9 cellular contexts compared by ENCODE assay signal in genomic region chr12:4037747-4038312, GRCh38.
DNase-seq lines count a peak whose midpoint lies in the region; ATAC-seq and TF ChIP-seq lines count a peak whose summit lies in the region.
"Had no signal": no experiment of that assay in that cellular context is flagged by ENCODE, and none has a peak within 500 bp of the region (broad histone marks: within the 10 kb centered on the region; RNA-seq: fewer than 3 reads in every experiment).

No MANE protein-coding gene starts in this region.

- H3K36me3 ChIP-seq in right lobe of liver = no peaks in the 10 kb centered on the region

- H3K9me3 Mint-ChIP-seq in brain = peaks cover 0 to 3% (median 0%) of the 10 kb centered on the region in 5 experiments
- no peaks in the 10 kb centered on the region for H3K9me3 Mint-ChIP-seq in stimulated activated memory B cell treated with anti-CD40 and anti-IgM and Interleukin-4, amounts not matched to agents 10 μg/mL and 1 μg/mL and 100 μg/mL, for 72 hours
- H3K9me3 Mint-ChIP-seq: activated B cell treated with CpG ODN at 0.5 μM for 24 hours had no signal

- ATAC-seq in right lobe of liver (peak; percentile 66 to 75 (median 74)), GM19351 (IDR thresholded peaks at IDR 0.05; ENCODE audit: unreplicated experiment) (no peak), HG03097 (IDR thresholded peaks at IDR 0.05; ENCODE audit: low FRiP score, unreplicated experiment) (no peak), HG03457 (IDR thresholded peaks at IDR 0.05; ENCODE audit: unreplicated experiment) (no peak)
- ATAC-seq in stimulated activated memory B cell treated with anti-CD40 and anti-IgM and Interleukin-4, amounts not matched to agents 10 μg/mL and 1 μg/mL and 100 μg/mL, for 72 hours = no peak

- peak overlapping the region; percentile 6 to 92 (median 49) for H3K27ac Mint-ChIP-seq in brain
- H3K27ac Mint-ChIP-seq in stimulated activated memory B cell treated with anti-CD40 and anti-IgM and Interleukin-4, amounts not matched to agents 10 μg/mL and 1 μg/mL and 100 μg/mL, for 72 hours = no peak overlapping the region
- H3K27ac Mint-ChIP-seq: activated B cell treated with CpG ODN at 0.5 μM for 24 hours had no signal

- intact Hi-C loops in right lobe of liver (cut with DNase I) = loop anchor here in 1 of 2 donors (5.0 kb wide), 1 partner anchor 156 kb away; no protein-coding TSS in a partner anchor

- no peak overlapping the region for H3K4me3 Mint-ChIP-seq in brain
- H3K4me3 Mint-ChIP-seq in stimulated activated memory B cell treated with anti-CD40 and anti-IgM and Interleukin-4, amounts not matched to agents 10 μg/mL and 1 μg/mL and 100 μg/mL, for 72 hours = no peak overlapping the region
- H3K4me3 Mint-ChIP-seq: activated B cell treated with CpG ODN at 0.5 μM for 24 hours had no signal

- DNase-seq in EH (ENCODE audit: low read depth) (peak; percentile 54), Kasumi-1 (lab: John Stamatoyannopoulos, UW) (peak; percentile 5 to 29), right lobe of liver (peak in 1 of 3 donors; percentile 51)
- DNase-seq: activated B cell treated with CpG ODN at 0.5 μM for 24 hours had no signal

- 17% methylated on average over 4 of the region's 4 CpGs for WGBS in right lobe of liver (ENCODE audit: insufficient coverage, low coverage, low lambda C conversion rate, missing lambda C conversion rate)

- TF ChIP-seq POLR2A in right lobe of liver (IDR thresholded peaks at IDR 0.05) = no peak

- peaks cover 8% of the 10 kb centered on the region for H3K27me3 Mint-ChIP-seq in brain
- H3K27me3 Mint-ChIP-seq in stimulated activated memory B cell treated with anti-CD40 and anti-IgM and Interleukin-4, amounts not matched to agents 10 μg/mL and 1 μg/mL and 100 μg/mL, for 72 hours = peaks cover 43% of the 10 kb centered on the region

- H3K4me1 ChIP-seq in right lobe of liver = no peaks in the 10 kb centered on the region

- TF ChIP-seq CTCF in brain (conservative IDR thresholded peaks at IDR 0.05) (peak; percentile 86 to 92), right lobe of liver (IDR thresholded peaks at IDR 0.05) (peak; percentile 68 to 88 (median 83))

- no peaks in the 10 kb centered on the region for H3K36me3 Mint-ChIP-seq in brain
- H3K36me3 Mint-ChIP-seq in stimulated activated memory B cell treated with anti-CD40 and anti-IgM and Interleukin-4, amounts not matched to agents 10 μg/mL and 1 μg/mL and 100 μg/mL, for 72 hours = no peaks in the 10 kb centered on the region

- no peaks in the 10 kb centered on the region for H3K9me3 ChIP-seq in right lobe of liver

- no peak overlapping the region for H3K27ac ChIP-seq in right lobe of liver

- H3K4me3 ChIP-seq in right lobe of liver = no peak overlapping the region

- no peaks in the 10 kb centered on the region for H3K27me3 ChIP-seq in right lobe of liver

- H3K4me1 Mint-ChIP-seq in brain = peaks cover 54% of the 10 kb centered on the region
- H3K4me1 Mint-ChIP-seq in stimulated activated memory B cell treated with anti-CD40 and anti-IgM and Interleukin-4, amounts not matched to agents 10 μg/mL and 1 μg/mL and 100 μg/mL, for 72 hours = peaks cover 5% of the 10 kb centered on the region
- H3K4me1 Mint-ChIP-seq: activated B cell treated with CpG ODN at 0.5 μM for 24 hours had no signal

Comparison
In these comparisons a context has a peak if more than half of its experiments do, and no peak if none do; other contexts are left out.
1. ATAC-seq: peak in right lobe of liver (4 of 4); none in GM19351 (single experiment), HG03097 (single experiment), stimulated activated memory B cell treated with anti-CD40 and anti-IgM and Interleukin-4, amounts not matched to agents 10 μg/mL and 1 μg/mL and 100 μg/mL, for 72 hours (single experiment) and HG03457 (single experiment).